In the genomic region with DNA sequence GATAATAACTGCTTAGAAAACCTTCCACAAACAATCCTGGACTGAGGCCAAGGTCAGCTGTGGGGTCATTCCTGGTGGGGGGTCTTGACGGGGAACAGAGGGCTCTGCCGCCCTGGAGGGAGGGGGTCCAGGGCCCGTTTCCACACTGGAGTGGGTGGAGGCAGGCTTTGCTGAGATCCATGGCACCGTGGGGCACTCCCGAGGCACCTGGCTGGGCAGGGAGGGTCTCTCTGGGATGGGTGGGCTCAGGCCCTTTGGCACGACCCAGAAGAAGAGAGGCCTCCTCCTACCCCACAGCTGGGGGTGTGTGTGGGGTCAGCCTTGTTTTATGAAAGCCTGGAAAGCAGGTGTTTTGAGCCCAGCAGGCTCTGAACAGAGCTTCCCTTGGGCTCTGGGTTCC, we compare ENCODE assay signal across 24 cellular contexts. TPM values are rescaled to one million over a fixed set of nuclear protein-coding genes. Genes with fewer than 3 reads are reported as not detected.
DNase-seq lines count a peak whose midpoint lies in the region; ATAC-seq, FAIRE-seq and TF ChIP-seq lines count a peak whose summit lies in the region.
"Had no signal": no experiment of that assay in that cellular context is flagged by ENCODE, and none has a peak within 500 bp of the region (broad histone marks: within the 10 kb centered on the region; RNA-seq: fewer than 3 reads in every experiment).

No MANE protein-coding gene starts in this region.

- H3K36me3 Mint-ChIP-seq in naive thymus-derived CD4-positive, alpha-beta T cell, result peaks cover 0 to 10% (median 0%) of the 10 kb centered on the region in 5 donors
- H3K36me3 Mint-ChIP-seq: CD4-positive, CD25-positive, alpha-beta regulatory T cell; IgD-negative memory B cell had no signal

- H2AFZ ChIP-seq in H1 (ENCODE audit: low read length), result no peak overlapping the region
- no peak overlapping the region for H2AFZ ChIP-seq in smooth muscle cell (ENCODE audit: low read depth)
- H2AFZ ChIP-seq: GM23248 had no signal

- no peak overlapping the region for H3K56ac ChIP-seq in H1 (replicated peaks; ENCODE audit: insufficient read length, low read depth, low read length)

- no peaks in the 10 kb centered on the region for H3F3A ChIP-seq in smooth muscle cell (ENCODE audit: low read depth)

- no peak for TF ChIP-seq EP300 in H1 (IDR thresholded peaks at IDR 0.05; ENCODE audit: borderline replicate concordance in 1 of 2, low read depth in 2 of 2, low read length in 2 of 2)

- H3K36me3 ChIP-seq in right atrium auricular region, result no peaks in the 10 kb centered on the region
- H3K36me3 ChIP-seq in H1 (ENCODE audit: control insufficient read depth in 2 of 4, insufficient read depth in 4 of 4, low read length in 3 of 4), result no peaks in the 10 kb centered on the region
- no peaks in the 10 kb centered on the region for H3K36me3 ChIP-seq in naive thymus-derived CD4-positive, alpha-beta T cell (ENCODE audit: control insufficient read depth in 2 of 3, insufficient read depth in 3 of 3, low read length in 3 of 3)
- no peaks in the 10 kb centered on the region for H3K36me3 ChIP-seq in upper lobe of right lung
- H3K36me3 ChIP-seq in smooth muscle cell (ENCODE audit: low read depth), result no peaks in the 10 kb centered on the region
- H3K36me3 ChIP-seq: BLaER1, HAP-1 had no signal

- POLR2A ChIA-PET in H1 (lab: Charles Lee; ENCODE audit: partially characterized antibody), result interaction anchor here (1.0 kb wide), 1 partner anchor 42 kb away, joined by 4 read pairs; no protein-coding TSS in a partner anchor
- POLR2A ChIA-PET in naive thymus-derived CD4-positive, alpha-beta T cell (lab: Charles Lee), result no interaction called here

- ATAC-seq in naive thymus-derived CD4-positive, alpha-beta T cell, result no peak
- ATAC-seq in upper lobe of right lung, result no peak

- no peak overlapping the region for H4K5ac ChIP-seq in H1 (ENCODE audit: insufficient read length, low read depth, low read length)

- H3K9me3 ChIP-seq in right atrium auricular region (no peaks in the 10 kb centered on the region), H1 (ENCODE audit: insufficient read depth in 2 of 2, low read depth in 1 of 2, low read length in 1 of 2) (peaks cover 0 to 4% of the 10 kb centered on the region in 2 experiments; a peak in 1 of 4 replicates), upper lobe of right lung (no peaks in the 10 kb centered on the region), smooth muscle cell (replicated peaks; ENCODE audit: low read depth) (no peaks in the 10 kb centered on the region)
- no peaks in the 10 kb centered on the region for H3K9me3 ChIP-seq in naive thymus-derived CD4-positive, alpha-beta T cell (ENCODE audit: control insufficient read depth in 2 of 3, low read length in 3 of 3)
- H3K9me3 ChIP-seq: HAP-1 had no signal

- H4K20me1 ChIP-seq in H1 (replicated peaks in 1 of 2; ENCODE audit: control insufficient read depth in 1 of 2, insufficient read depth in 2 of 2, low read length in 2 of 2), result peaks cover 0 to 11% of the 10 kb centered on the region in 2 experiments
- H4K20me1 ChIP-seq in smooth muscle cell (ENCODE audit: low read depth), result no peaks in the 10 kb centered on the region

- H3K18ac ChIP-seq in H1 (ENCODE audit: extremely low read depth, low read length), result no peak overlapping the region

- H3K27me3 Mint-ChIP-seq in naive thymus-derived CD4-positive, alpha-beta T cell, result peaks cover 34 to 46% (median 42%) of the 10 kb centered on the region in 5 donors

- H2BK5ac ChIP-seq in H1 (ENCODE audit: low read depth, low read length), result no peak overlapping the region

- no peak overlapping the region for H3K14ac ChIP-seq in H1 (ENCODE audit: insufficient read length)

- intact Hi-C loops in cardiac septum (cut with DNase I) (no loop called here), upper lobe of right lung (cut with DNase I) (no loop called here)
- intact Hi-C loops in naive thymus-derived CD4-positive, alpha-beta T cell (cut with micrococcal nuclease), result no loop called here

- 62% methylated on average over 5 of the region's 6 CpGs; no CpG with 5 or more reads in 1 of the 2 experiments for WGBS in H1 (ENCODE audit: extremely low coverage in 1 of 2, insufficient coverage in 1 of 2, insufficient read length in 1 of 2, insufficient replicate concordance in 2 of 2, low coverage in 1 of 2, low lambda C conversion rate in 2 of 2, missing lambda C conversion rate in 1 of 2), 2 experiments
- 59% methylated on average over 6 of the region's 6 CpGs for WGBS in smooth muscle cell (ENCODE audit: low lambda C conversion rate)

- H2BK15ac ChIP-seq in H1 (ENCODE audit: low read length), result no peak overlapping the region

- no peak overlapping the region for H4K91ac ChIP-seq in H1 (replicated peaks; ENCODE audit: insufficient read length, low read length)

- no peak for TF ChIP-seq CTCF in right atrium auricular region (IDR thresholded peaks at IDR 0.05)
- TF ChIP-seq CTCF in H1 (IDR thresholded peaks at IDR 0.05; ENCODE audit: control extremely low read depth in 1 of 3, insufficient read depth in 1 of 3, low read depth in 1 of 3, low read length in 3 of 3), result no peak
- no peak for TF ChIP-seq CTCF in upper lobe of right lung (IDR thresholded peaks at IDR 0.05)
- TF ChIP-seq CTCF in smooth muscle cell (IDR thresholded peaks at IDR 0.05; ENCODE audit: borderline replicate concordance, insufficient read depth, poor library complexity, severe bottlenecking), result no peak
- no peak for TF ChIP-seq CTCF in foreskin fibroblast (IDR thresholded peaks at IDR 0.05; ENCODE audit: low read depth, low read length)

- H3K27ac ChIP-seq in right atrium auricular region, result no peak overlapping the region
- H3K27ac ChIP-seq in H1 (ENCODE audit: low read depth, low read length), result no peak overlapping the region
- no peak overlapping the region for H3K27ac ChIP-seq in naive thymus-derived CD4-positive, alpha-beta T cell (ENCODE audit: low read depth, low read length)
- H3K27ac ChIP-seq in upper lobe of right lung, result no peak overlapping the region
- H3K27ac ChIP-seq in smooth muscle cell (ENCODE audit: low read depth), result no peak overlapping the region
- H3K27ac ChIP-seq: BLaER1, GM23248, KMS-11 had no signal

- peaks cover 0 to 10% (median 0%) of the 10 kb centered on the region in 11 donors for H3K9me3 Mint-ChIP-seq in naive thymus-derived CD4-positive, alpha-beta T cell

- no peak for TF ChIP-seq RAD21 in H1 (IDR thresholded peaks at IDR 0.05 in 1 of 2, conservative IDR thresholded peaks at IDR 0.05 in 1 of 2; ENCODE audit: low read depth in 2 of 2, low read length in 2 of 2)

- FAIRE-seq in H1 (lab: Jason Lieb, UNC), result no peak
- FAIRE-seq: A204.1 had no signal

- H3K4me1 Mint-ChIP-seq in naive thymus-derived CD4-positive, alpha-beta T cell, result peaks cover 0 to 31% (median 24%) of the 10 kb centered on the region in 7 donors

- H3K23ac ChIP-seq in H1 (ENCODE audit: insufficient read length), result no peak overlapping the region

- H2AK5ac ChIP-seq in H1 (ENCODE audit: low read depth, low read length), result no peak overlapping the region

- no peak overlapping the region for H2BK20ac ChIP-seq in H1 (ENCODE audit: low read length)

- no peak overlapping the region for H3K9ac ChIP-seq in H1 (replicated peaks in 1 of 4; ENCODE audit: extremely low read depth in 1 of 4, low read depth in 3 of 4, low read length in 3 of 4)
- H3K9ac ChIP-seq in smooth muscle cell (ENCODE audit: low read depth), result no peak overlapping the region
- H3K9ac ChIP-seq: BLaER1, GM23248, KMS-11 had no signal

- H3K79me2 ChIP-seq in H1 (ENCODE audit: control insufficient read depth in 1 of 2, insufficient read depth in 2 of 2, low read length in 2 of 2) (no peaks in the 10 kb centered on the region), smooth muscle cell (ENCODE audit: low read depth) (no peaks in the 10 kb centered on the region)

- CTCF ChIA-PET in H1 (lab: Charles Lee; ENCODE audit: partially characterized antibody), result no interaction called here
- CTCF ChIA-PET in naive thymus-derived CD4-positive, alpha-beta T cell (lab: Charles Lee), result no interaction called here

- peaks cover 6% of the 10 kb centered on the region for H3K23me2 ChIP-seq in H1 (ENCODE audit: low read depth, low read length)

- H3K4me3 ChIP-seq in right atrium auricular region, result no peak overlapping the region
- H3K4me3 ChIP-seq in H1 (ENCODE audit: extremely low read depth in 1 of 4, insufficient read depth in 2 of 4, low read depth in 3 of 4, low read length in 4 of 4), result peak overlapping the region in 1 of 4 experiments; percentile 64; a peak in 1 of 8 replicates
- H3K4me3 ChIP-seq in naive thymus-derived CD4-positive, alpha-beta T cell (ENCODE audit: low read length), result no peak overlapping the region
- no peak overlapping the region for H3K4me3 ChIP-seq in upper lobe of right lung
- no peak overlapping the region for H3K4me3 ChIP-seq in smooth muscle cell
- no peak overlapping the region for H3K4me3 ChIP-seq in foreskin fibroblast (ENCODE audit: low read depth in 1 of 2, low read length in 2 of 2)
- H3K4me3 ChIP-seq: BLaER1, GM23248, HAP-1 had no signal

- H3K79me1 ChIP-seq in H1 (ENCODE audit: low read depth, low read length), result no peaks in the 10 kb centered on the region

- H3K4me2 ChIP-seq in H1 (ENCODE audit: insufficient read depth in 1 of 2, low read depth in 2 of 2, low read length in 2 of 2) (peak overlapping the region; percentile 66 to 84; a peak in 1 of 4 replicates), smooth muscle cell (no peak overlapping the region)
- H3K4me2 ChIP-seq: BLaER1, KMS-11 had no signal

- H3K4ac ChIP-seq in H1 (replicated peaks; ENCODE audit: insufficient read length, low read depth, low read length), result peak overlapping the region; percentile 53

- H3K27ac Mint-ChIP-seq in naive thymus-derived CD4-positive, alpha-beta T cell, result no peak overlapping the region
- H3K27ac Mint-ChIP-seq: CD4-positive, CD25-positive, alpha-beta regulatory T cell; HFFc6; IgD-negative memory B cell had no signal

- no peak overlapping the region for H2BK120ac ChIP-seq in H1 (replicated peaks; ENCODE audit: low read depth, low read length)

- peak overlapping the region in 6 of 10 donors; percentile 5 to 73 (median 51) for H3K4me3 Mint-ChIP-seq in naive thymus-derived CD4-positive, alpha-beta T cell
- H3K4me3 Mint-ChIP-seq: HFFc6, IgD-negative memory B cell had no signal

- H3K4me1 ChIP-seq in right atrium auricular region (peaks cover 0 to 13% of the 10 kb centered on the region in 2 donors), H1 (replicated peaks in 1 of 4; ENCODE audit: control insufficient read depth in 3 of 4, insufficient read depth in 4 of 4, low read length in 3 of 4) (peaks cover 0 to 18% (median 10%) of the 10 kb centered on the region in 4 experiments; a peak in 5 of 7 replicates), upper lobe of right lung (no peaks in the 10 kb centered on the region), smooth muscle cell (ENCODE audit: low read depth) (no peaks in the 10 kb centered on the region)
- peaks cover 0 to 6% of the 10 kb centered on the region in 2 donors for H3K4me1 ChIP-seq in naive thymus-derived CD4-positive, alpha-beta T cell (ENCODE audit: control insufficient read depth in 2 of 2, insufficient read depth in 2 of 2, low read length in 2 of 2)
- H3K4me1 ChIP-seq: HAP-1 had no signal

- H3K27me3 ChIP-seq in right atrium auricular region (peaks cover 6 to 8% of the 10 kb centered on the region in 2 donors), H1 (replicated peaks in 1 of 4; ENCODE audit: control insufficient read depth in 3 of 4, extremely low read depth in 1 of 4, insufficient read depth in 3 of 4, low read length in 3 of 4) (peaks cover 22 to 52% (median 36%) of the 10 kb centered on the region in 4 experiments), upper lobe of right lung (peaks cover 44% of the 10 kb centered on the region), smooth muscle cell (ENCODE audit: low read depth) (peaks cover 50% of the 10 kb centered on the region)
- H3K27me3 ChIP-seq in naive thymus-derived CD4-positive, alpha-beta T cell (ENCODE audit: control insufficient read depth in 2 of 2, insufficient read depth in 2 of 2, low read length in 2 of 2), result peaks cover 0 to 6% of the 10 kb centered on the region in 2 donors

- no peak overlapping the region for H2BK12ac ChIP-seq in H1 (ENCODE audit: low read depth, low read length)

- no peak for TF ChIP-seq POLR2A in H1 (IDR thresholded peaks at IDR 0.05; ENCODE audit: control extremely low read depth in 1 of 2, low read depth in 2 of 2, low read length in 2 of 2)

- DNase-seq in cardiac septum (ENCODE audit: low spot score) (peak; percentile 36), right atrium auricular region (ENCODE audit: low spot score) (no peak), H1 (ENCODE audit: low read depth in 1 of 2, low spot score in 2 of 2) (no peak), upper lobe of right lung (peak; percentile 51), smooth muscle cell (lab: John Stamatoyannopoulos, UW; ENCODE audit: unreplicated experiment) (no peak), foreskin fibroblast (no peak)
- no peak for DNase-seq in naive thymus-derived CD4-positive, alpha-beta T cell
- DNase-seq in effector CD4-positive, alpha-beta T cell, result no peak
- DNase-seq: CD4-positive, CD25-positive, alpha-beta regulatory T cell; DMS153; GM23248; HFFc6; MM.1S; NCI-H2029; NCI-H446; NCI-H524 treated with DMSO at 0.1 percent for 48 hours; NCI-H774; SHP77 had no signal

- H4K8ac ChIP-seq in H1 (ENCODE audit: extremely low read depth, insufficient read depth, low read length), result no peak overlapping the region

RNA-seq across cellular contexts. Expression of a gene that starts 5.1 kb away (rescaled TPM):
- not detected for total RNA-seq in cardiac septum
- total RNA-seq in right atrium auricular region, result not detected
- 0.91 TPM in 1 of 2 replicates, not detected in the other for total RNA-seq in H1 (2021; fragmentation: NEBNext Ultra II Directional; extraction: Animal tissue kit (Norgen Biotek cat#: 25700))
- 1.7 and 4.0 TPM in 2 replicates for polyA plus RNA-seq in H1 (2011; rRNA removed)
- polyA plus RNA-seq in H1 (2011; cell fraction: cytosol; rRNA removed), result 2.4 TPM
- 9.8 TPM for polyA plus RNA-seq in H1 (2011; cell fraction: nucleus; rRNA removed)
- polyA plus RNA-seq in H1 (2012, experiment 1 of 2), result 0.18 to 1.4 TPM (median 1.2 TPM) in 4 replicates
- polyA plus RNA-seq in H1 (2012, experiment 2 of 2), result 1.3 TPM
- polyA plus RNA-seq in H1 (2013, experiment 1 of 2), result 1.2 TPM
- polyA plus RNA-seq in H1 (2013, experiment 2 of 2), result 1.0 TPM
- 0.47 and 0.54 TPM in 2 replicates for polyA minus RNA-seq in H1 (2011; rRNA and poly(A)+ RNA removed)
- polyA minus RNA-seq in H1 (2011; cell fraction: cytosol; rRNA and poly(A)+ RNA removed), result not detected
- polyA minus RNA-seq in H1 (2011; cell fraction: nucleus; rRNA and poly(A)+ RNA removed), result 0.70 TPM
- total RNA-seq in naive thymus-derived CD4-positive, alpha-beta T cell, result 1 to 10 TPM; 2.0 to 3.7 (median 2.5) TPM
- 10 to 100 TPM; 12.5 to 20.5 TPM for polyA plus RNA-seq in naive thymus-derived CD4-positive, alpha-beta T cell
- total RNA-seq in upper lobe of right lung, result 3.2 TPM
- total RNA-seq in smooth muscle cell, result 3.5 TPM in 1 of 2 replicates, not detected in the other
- 0.56 and 3.4 TPM in 2 replicates for polyA plus RNA-seq in smooth muscle cell
- total RNA-seq: GM23248, HFFc6, SK-MEL-5 had no signal
- polyA plus RNA-seq: GM23248 had no signal

RNA-seq across cellular contexts. Expression of a gene that starts 41.2 kb away (rescaled TPM):
- total RNA-seq in cardiac septum, result 3.4 TPM
- 1 to 10 TPM; 6.4 to 6.8 TPM for total RNA-seq in right atrium auricular region
- 44.4 and 46.0 TPM in 2 replicates for total RNA-seq in H1 (2021; fragmentation: NEBNext Ultra II Directional; extraction: Animal tissue kit (Norgen Biotek cat#: 25700))
- 35.3 and 54.6 TPM in 2 replicates for polyA plus RNA-seq in H1 (2011; rRNA removed)
- polyA plus RNA-seq in H1 (2011; cell fraction: cytosol; rRNA removed), result 39.9 TPM
- 87.5 TPM for polyA plus RNA-seq in H1 (2011; cell fraction: nucleus; rRNA removed)
- polyA plus RNA-seq in H1 (2012, experiment 1 of 2), result 35.5 to 45.3 TPM (median 42.8 TPM) in 4 replicates
- 46.9 TPM for polyA plus RNA-seq in H1 (2012, experiment 2 of 2)
- 27.5 TPM for polyA plus RNA-seq in H1 (2013, experiment 1 of 2)
- polyA plus RNA-seq in H1 (2013, experiment 2 of 2), result 26.7 TPM
- polyA minus RNA-seq in H1 (2011; rRNA and poly(A)+ RNA removed), result 15.9 and 21.5 TPM in 2 replicates
- polyA minus RNA-seq in H1 (2011; cell fraction: cytosol; rRNA and poly(A)+ RNA removed), result 18.1 TPM
- 16.7 TPM for polyA minus RNA-seq in H1 (2011; cell fraction: nucleus; rRNA and poly(A)+ RNA removed)
- total RNA-seq in naive thymus-derived CD4-positive, alpha-beta T cell, result 10 to 100 TPM; 12.3 to 37.0 (median 26.7) TPM
- polyA plus RNA-seq in naive thymus-derived CD4-positive, alpha-beta T cell, result 10 to 100 TPM; 15.7 to 26.5 TPM
- 25.9 TPM for total RNA-seq in upper lobe of right lung
- 16.1 and 27.4 TPM in 2 replicates for total RNA-seq in smooth muscle cell
- 18.4 and 26.6 TPM in 2 replicates for polyA plus RNA-seq in smooth muscle cell

Comparison
In these comparisons a context has a peak if more than half of its experiments do, and no peak if none do; other contexts are left out.
1. DNase-seq: peak in cardiac septum (single experiment) and upper lobe of right lung (single experiment); none in right atrium auricular region (single experiment), H1 (0 of 2), naive thymus-derived CD4-positive, alpha-beta T cell (0 of 9), smooth muscle cell (single experiment), foreskin fibroblast (0 of 2) and effector CD4-positive, alpha-beta T cell (single experiment).